ENCODE assay signal across 11 cellular contexts in genomic region chr14:69043598-69044267, GRCh38.
DNase-seq lines count a peak whose midpoint lies in the region; TF ChIP-seq lines count a peak whose summit lies in the region.
"Had no signal": no experiment of that assay in that cellular context is flagged by ENCODE, and none has a peak within 500 bp of the region (broad histone marks: within the 10 kb centered on the region; RNA-seq: fewer than 3 reads in every experiment).

No MANE protein-coding gene starts in this region.

- H3K4me1 ChIP-seq in ACC112 (ENCODE audit: control insufficient read depth, insufficient read depth, low read length, unreplicated experiment), result peaks cover 65% of the 10 kb centered on the region

- H3K27me3 Mint-ChIP-seq in activated T-helper 1 cell treated with anti-CD3 and anti-CD28 coated beads, Interleukin-12 subunit alpha, Interleukin-12 subunit beta, Interleukin-2, Interleukin-4 antibody, amounts not matched to agents 30 ng/mL and 10 ng/mL and 1 ng/mL, durations not matched to agents 14 hours and 24 hours and 36 hours (ENCODE audit: insufficient read depth), result peaks cover 27% of the 10 kb centered on the region

- no peaks in the 10 kb centered on the region for H3K79me2 ChIP-seq in ACC112 (ENCODE audit: control insufficient read depth, insufficient read depth, low read length, unreplicated experiment)

- no peak overlapping the region for H3K27ac Mint-ChIP-seq in activated T-helper 1 cell treated with anti-CD3 and anti-CD28 coated beads, Interleukin-12 subunit alpha, Interleukin-12 subunit beta, Interleukin-2, Interleukin-4 antibody, amounts not matched to agents 30 ng/mL and 10 ng/mL and 1 ng/mL, durations not matched to agents 14 hours and 24 hours and 36 hours
- H3K27ac Mint-ChIP-seq: B cell had no signal

- no peak overlapping the region for H3K4me3 Mint-ChIP-seq in activated T-helper 1 cell treated with anti-CD3 and anti-CD28 coated beads, Interleukin-12 subunit alpha, Interleukin-12 subunit beta, Interleukin-2, Interleukin-4 antibody, amounts not matched to agents 30 ng/mL and 10 ng/mL and 1 ng/mL, durations not matched to agents 14 hours and 24 hours and 36 hours
- H3K4me3 Mint-ChIP-seq: B cell had no signal

- H3K4me3 ChIP-seq in ACC112 (ENCODE audit: low read depth, low read length) (no peak overlapping the region), epithelial cell of esophagus (ENCODE audit: low read length) (no peak overlapping the region)

- DNase-seq in NOMO-1 treated with DMSO at 0.1 percent for 48 hours (lab: John Stamatoyannopoulos, UW; ENCODE audit: unreplicated experiment) (peak; percentile 75), epithelial cell of esophagus (ENCODE audit: low read depth) (peak; percentile 36), myocyte (ENCODE audit: low read depth) (peak; percentile 59), erythroblast (lab: John Stamatoyannopoulos, UW) (no peak), NCI-H510A (lab: John Stamatoyannopoulos, UW) (no peak), RWPE1 (ENCODE audit: low spot score) (no peak)
- no peak for DNase-seq in activated T-helper 1 cell treated with anti-CD3 and anti-CD28 coated beads, Interleukin-12 subunit alpha, Interleukin-12 subunit beta, Interleukin-2, Interleukin-4 antibody, amounts not matched to agents 30 ng/mL and 10 ng/mL and 1 ng/mL, durations not matched to agents 14 hours and 24 hours and 36 hours (ENCODE audit: low spot score)
- DNase-seq: activated CD8-positive, alpha-beta memory T cell treated with anti-CD3 and anti-CD28 coated beads, Interleukin-2, amount 50 U/mL, for 48 hours; stimulated activated CD4-positive, alpha-beta T cell treated with anti-CD3 and anti-CD28 coated beads, Interleukin-12 subunit alpha, Interleukin-12 subunit beta, amount 100 ng/mL, for 4 hours had no signal

- no peaks in the 10 kb centered on the region for H3K27me3 ChIP-seq in ACC112 (ENCODE audit: insufficient read depth, low read length)

- H2AFZ ChIP-seq in ACC112 (ENCODE audit: low read length, unreplicated experiment), result no peak overlapping the region

- no peaks in the 10 kb centered on the region for H3K36me3 Mint-ChIP-seq in activated T-helper 1 cell treated with anti-CD3 and anti-CD28 coated beads, Interleukin-12 subunit alpha, Interleukin-12 subunit beta, Interleukin-2, Interleukin-4 antibody, amounts not matched to agents 30 ng/mL and 10 ng/mL and 1 ng/mL, durations not matched to agents 14 hours and 24 hours and 36 hours (ENCODE audit: low read depth)

- POLR2A ChIA-PET in RWPE1 (lab: Yijun Ruan, JAX; ENCODE audit: low non-redundant PET), result no interaction called here

- no peak for TF ChIP-seq POLR2A in erythroblast (IDR thresholded peaks at IDR 0.05; ENCODE audit: low read length)

- intact Hi-C loops in activated T-helper 1 cell treated with anti-CD3 and anti-CD28 coated beads, Interleukin-12 subunit alpha, Interleukin-12 subunit beta, Interleukin-2, Interleukin-4 antibody, amounts not matched to agents 30 ng/mL and 10 ng/mL and 1 ng/mL, durations not matched to agents 14 hours and 24 hours and 36 hours (cut with micrococcal nuclease), result no loop called here

- H3K27ac ChIP-seq in ACC112 (ENCODE audit: low read depth, low read length) (peak overlapping the region; percentile 28), RWPE1 (no peak overlapping the region)

- CTCF ChIA-PET in RWPE1 (lab: Yijun Ruan, JAX), result interaction anchor here (0.6 kb wide), 1 partner anchor 1014 kb away, joined by 3 read pairs; no protein-coding TSS in a partner anchor

- no peaks in the 10 kb centered on the region for H3K9me3 Mint-ChIP-seq in activated T-helper 1 cell treated with anti-CD3 and anti-CD28 coated beads, Interleukin-12 subunit alpha, Interleukin-12 subunit beta, Interleukin-2, Interleukin-4 antibody, amounts not matched to agents 30 ng/mL and 10 ng/mL and 1 ng/mL, durations not matched to agents 14 hours and 24 hours and 36 hours

- no peak for TF ChIP-seq CTCF in epithelial cell of esophagus (IDR thresholded peaks at IDR 0.05; ENCODE audit: insufficient read depth, low read depth, low read length, missing control alignments)
- no peak for TF ChIP-seq CTCF in RWPE1 (conservative IDR thresholded peaks at IDR 0.05; ENCODE audit: low read depth)

- H3K36me3 ChIP-seq in ACC112 (ENCODE audit: insufficient read depth, low read length), result no peaks in the 10 kb centered on the region

- no peaks in the 10 kb centered on the region for H3K4me1 Mint-ChIP-seq in activated T-helper 1 cell treated with anti-CD3 and anti-CD28 coated beads, Interleukin-12 subunit alpha, Interleukin-12 subunit beta, Interleukin-2, Interleukin-4 antibody, amounts not matched to agents 30 ng/mL and 10 ng/mL and 1 ng/mL, durations not matched to agents 14 hours and 24 hours and 36 hours (ENCODE audit: low read depth)
- H3K4me1 Mint-ChIP-seq: B cell had no signal

Comparison
In these comparisons a context has a peak if more than half of its experiments do, and no peak if none do; other contexts are left out.
1. DNase-seq: peak in NOMO-1 treated with DMSO at 0.1 percent for 48 hours (single experiment), epithelial cell of esophagus (single experiment) and myocyte (single experiment); none in erythroblast (0 of 2), NCI-H510A (single experiment), activated T-helper 1 cell treated with anti-CD3 and anti-CD28 coated beads, Interleukin-12 subunit alpha, Interleukin-12 subunit beta, Interleukin-2, Interleukin-4 antibody, amounts not matched to agents 30 ng/mL and 10 ng/mL and 1 ng/mL, durations not matched to agents 14 hours and 24 hours and 36 hours (single experiment) and RWPE1 (single experiment).